ENCODE assay signal across 1 cellular context in the genomic region with DNA sequence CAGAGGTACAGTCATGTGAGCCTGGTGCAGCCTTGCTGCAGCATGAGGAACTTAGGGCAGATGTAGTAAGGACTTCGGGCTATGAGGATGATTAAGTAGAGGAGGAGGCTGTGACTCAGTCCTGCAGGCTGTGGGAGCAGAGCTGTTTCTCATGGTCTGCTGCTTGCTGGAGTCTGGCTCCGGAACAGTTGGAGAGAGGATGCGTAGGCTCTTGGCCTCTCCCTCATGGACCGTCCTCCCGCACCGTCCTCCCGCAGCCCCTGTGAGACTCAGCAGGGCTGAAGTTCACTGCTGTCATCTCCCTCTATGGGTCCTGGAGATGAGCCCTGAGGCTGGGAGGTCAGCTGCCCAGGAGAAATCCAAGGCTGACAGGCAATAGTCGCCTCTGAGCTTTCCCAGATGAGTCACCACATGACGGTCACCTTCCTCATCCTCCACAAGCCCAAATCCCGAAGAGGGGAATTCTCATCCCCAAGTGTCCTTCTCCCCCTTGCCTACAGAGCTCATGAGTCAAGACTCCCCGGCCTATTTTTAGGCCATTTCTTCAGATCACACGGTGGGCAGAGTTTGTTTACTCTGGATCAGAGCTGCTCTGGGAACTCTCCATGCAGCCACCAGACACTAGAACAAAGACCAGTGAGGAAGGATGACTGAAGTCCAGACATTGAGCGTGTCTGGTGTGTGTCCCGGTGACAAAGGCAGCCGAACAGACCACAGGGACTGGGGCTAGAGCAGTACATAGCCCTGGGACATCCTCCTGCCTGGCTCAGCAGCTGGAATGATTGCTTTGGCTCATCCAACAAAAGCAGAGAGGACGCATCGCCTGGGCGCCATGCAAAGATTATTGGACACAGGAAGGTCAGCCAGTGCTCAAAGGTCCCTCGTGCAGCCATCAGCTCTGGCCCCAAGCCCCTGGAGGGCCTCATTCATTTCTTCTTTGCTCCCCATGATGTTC.
TF ChIP-seq lines count a peak whose summit lies in the region.

No MANE protein-coding gene starts in this region.

TF ChIP-seq in SK-N-SH, 30 proteins besides CTCF, POLR2A, EP300 and RAD21:
- TF ChIP-seq MEF2A (IDR thresholded peaks at IDR 0.05; ENCODE audit: borderline replicate concordance, low read depth) (peak; percentile 69), TCF12 (IDR thresholded peaks at IDR 0.05) (peak; percentile 66), RXRA (IDR thresholded peaks at IDR 0.05; ENCODE audit: borderline replicate concordance, low read depth) (peak; percentile 47; the same call in 1 of the 2 replicates), JUND (IDR thresholded peaks at IDR 0.05) (peak; percentile 40; the same call in 1 of the 2 replicates), MAX (IDR thresholded peaks at IDR 0.05; ENCODE audit: low read depth) (0 out of 2 replicates have a peak, but pooled peaks have one; percentile 33), FOSL2 (IDR thresholded peaks at IDR 0.05; ENCODE audit: borderline replicate concordance, low read depth) (peak; percentile 59)
TF ChIP-seq in SK-N-SH: peak in this region for 6; not testable (repeated sequence) for 24.
